ENCODE assay signal across 9 cellular contexts in genomic region chr3:100045696-100046095, GRCh38.
A peak's percentile ranks its signal among the peaks of the same experiment; 100 is the strongest.
DNase-seq lines count a peak whose midpoint lies in the region; ATAC-seq and TF ChIP-seq lines count a peak whose summit lies in the region.
"Had no signal": no experiment of that assay in that cellular context is flagged by ENCODE, and none has a peak within 500 bp of the region (broad histone marks: within the 10 kb centered on the region; RNA-seq: fewer than 3 reads in every experiment).

No MANE protein-coding gene starts in this region.

- WGBS in heart left ventricle, 4 donors: 38 to 59% (median 42%) methylated on average over 3 of the region's 3 CpGs

- H3K4me1 ChIP-seq in SJCRH30: peaks cover 61% of the 10 kb centered on the region
- peaks cover 12 to 81% (median 51%) of the 10 kb centered on the region in 12 donors for H3K4me1 ChIP-seq in heart left ventricle
- peaks cover 43% of the 10 kb centered on the region for H3K4me1 ChIP-seq in rectal smooth muscle tissue (ENCODE audit: control insufficient read depth, insufficient read depth, low read length)

- H3K4me3 ChIP-seq in SJCRH30 (no peak overlapping the region), heart left ventricle (no peak overlapping the region), rectal smooth muscle tissue (ENCODE audit: low read length) (no peak overlapping the region)
- H3K4me3 ChIP-seq: thyroid gland had no signal

- POLR2A ChIA-PET in GM10248 (lab: Yijun Ruan, JAX): no interaction called here

- H3K27me3 Mint-ChIP-seq in Calu3 (ENCODE audit: unreplicated experiment): no peaks in the 10 kb centered on the region

- no TSS peak for BruUV-seq in Calu3 (replicated peaks; lab: Mats Ljungman, UMichigan)

- peaks cover 19% of the 10 kb centered on the region for H3K36me3 Mint-ChIP-seq in Calu3 (ENCODE audit: insufficient read depth, unreplicated experiment)

- no peak for TF ChIP-seq POLR2A in heart left ventricle (IDR thresholded peaks at IDR 0.05)

- H3K4me1 Mint-ChIP-seq in Calu3 (ENCODE audit: low read depth, unreplicated experiment): peaks cover 76% of the 10 kb centered on the region

- H3K9me3 Mint-ChIP-seq in Calu3 (ENCODE audit: low read depth, unreplicated experiment): no peaks in the 10 kb centered on the region

- peak overlapping the region; percentile 81 for H3K27ac Mint-ChIP-seq in Calu3 (ENCODE audit: unreplicated experiment)

- peak overlapping the region; percentile 27 for H3K27ac ChIP-seq in SJCRH30
- H3K27ac ChIP-seq in heart left ventricle: peak overlapping the region; percentile 3 to 92 (median 76)
- H3K27ac ChIP-seq in rectal smooth muscle tissue (ENCODE audit: low read depth, low read length): peak overlapping the region; percentile 70
- H3K27ac ChIP-seq: thyroid gland had no signal

- no peak overlapping the region for H3K9ac ChIP-seq in rectal smooth muscle tissue (ENCODE audit: low read length)

- no peaks in the 10 kb centered on the region for H3K27me3 ChIP-seq in SJCRH30
- H3K27me3 ChIP-seq in heart left ventricle: no peaks in the 10 kb centered on the region
- H3K27me3 ChIP-seq in rectal smooth muscle tissue (ENCODE audit: control insufficient read depth, insufficient read depth, low read length): no peaks in the 10 kb centered on the region
- H3K27me3 ChIP-seq: thyroid gland had no signal

- CTCF ChIA-PET in Calu3 (lab: Charles Lee): interaction anchor here (1.3 kb wide), 1 partner anchor 52 kb away, joined by 4 read pairs; no protein-coding TSS in a partner anchor
- CTCF ChIA-PET in GM10248 (lab: Yijun Ruan, JAX): interaction anchor here (0.7 to 6.3 kb wide), 9 partner anchors 14 to 1054 kb away, joined by 3 to 22 read pairs (median 4); no protein-coding TSS in a partner anchor

- TF ChIP-seq CTCF in Calu3 (IDR thresholded peaks at IDR 0.05; ENCODE audit: unreplicated experiment) (no peak), heart left ventricle (IDR thresholded peaks at IDR 0.05) (no peak), GM10248 (IDR thresholded peaks at IDR 0.05; ENCODE audit: control extremely low read depth, extremely low read depth, low read depth, missing control alignments) (no peak)

- peak; percentile 48 to 88 (median 74) for ATAC-seq in heart left ventricle
- ATAC-seq in GM18870 (IDR thresholded peaks at IDR 0.05; ENCODE audit: unreplicated experiment): no peak

- DNase-seq in Calu3 (no peak), SJCRH30 (peak; percentile 94 to 95), heart left ventricle (peak; percentile 80 to 85 (median 82)), NCI-H1048 (lab: John Stamatoyannopoulos, UW) (no peak), NCI-H2029 (lab: John Stamatoyannopoulos, UW) (no peak), GM10248 (ENCODE audit: extremely low spot score) (no peak)

- H3K36me3 ChIP-seq in SJCRH30 (no peaks in the 10 kb centered on the region), heart left ventricle (no peaks in the 10 kb centered on the region), rectal smooth muscle tissue (ENCODE audit: control insufficient read depth, insufficient read depth, low read length) (no peaks in the 10 kb centered on the region)
- H3K36me3 ChIP-seq: thyroid gland had no signal

- no peak overlapping the region for H3K4me3 Mint-ChIP-seq in Calu3 (ENCODE audit: low read depth, unreplicated experiment)

- intact Hi-C loops in Calu3 (cut with micrococcal nuclease; ENCODE audit: unreplicated experiment): loop anchor here (10.0 kb wide), 3 partner anchors 91 to 201 kb away; no protein-coding TSS in a partner anchor
- intact Hi-C loops in heart left ventricle (cut with DNase I): loop anchor here in 4 of 10 donors (10.0 kb wide), 3 partner anchors 91 to 171 kb away; no protein-coding TSS in a partner anchor

- no peaks in the 10 kb centered on the region for H3K9me3 ChIP-seq in SJCRH30 (replicated peaks)
- no peaks in the 10 kb centered on the region for H3K9me3 ChIP-seq in heart left ventricle
- H3K9me3 ChIP-seq: thyroid gland had no signal

Comparison
In these comparisons a context has a peak if more than half of its experiments do, and no peak if none do; other contexts are left out.
1. DNase-seq: peak in SJCRH30 (2 of 2) and heart left ventricle (5 of 5); none in Calu3 (single experiment), NCI-H1048 (single experiment), NCI-H2029 (single experiment) and GM10248 (single experiment).
2. Peak in every context shown above with its lines, with median percentiles within 50 percentile points of each other: H3K27ac ChIP-seq.